ENCODE assay signal across 11 cellular contexts in the genomic region with DNA sequence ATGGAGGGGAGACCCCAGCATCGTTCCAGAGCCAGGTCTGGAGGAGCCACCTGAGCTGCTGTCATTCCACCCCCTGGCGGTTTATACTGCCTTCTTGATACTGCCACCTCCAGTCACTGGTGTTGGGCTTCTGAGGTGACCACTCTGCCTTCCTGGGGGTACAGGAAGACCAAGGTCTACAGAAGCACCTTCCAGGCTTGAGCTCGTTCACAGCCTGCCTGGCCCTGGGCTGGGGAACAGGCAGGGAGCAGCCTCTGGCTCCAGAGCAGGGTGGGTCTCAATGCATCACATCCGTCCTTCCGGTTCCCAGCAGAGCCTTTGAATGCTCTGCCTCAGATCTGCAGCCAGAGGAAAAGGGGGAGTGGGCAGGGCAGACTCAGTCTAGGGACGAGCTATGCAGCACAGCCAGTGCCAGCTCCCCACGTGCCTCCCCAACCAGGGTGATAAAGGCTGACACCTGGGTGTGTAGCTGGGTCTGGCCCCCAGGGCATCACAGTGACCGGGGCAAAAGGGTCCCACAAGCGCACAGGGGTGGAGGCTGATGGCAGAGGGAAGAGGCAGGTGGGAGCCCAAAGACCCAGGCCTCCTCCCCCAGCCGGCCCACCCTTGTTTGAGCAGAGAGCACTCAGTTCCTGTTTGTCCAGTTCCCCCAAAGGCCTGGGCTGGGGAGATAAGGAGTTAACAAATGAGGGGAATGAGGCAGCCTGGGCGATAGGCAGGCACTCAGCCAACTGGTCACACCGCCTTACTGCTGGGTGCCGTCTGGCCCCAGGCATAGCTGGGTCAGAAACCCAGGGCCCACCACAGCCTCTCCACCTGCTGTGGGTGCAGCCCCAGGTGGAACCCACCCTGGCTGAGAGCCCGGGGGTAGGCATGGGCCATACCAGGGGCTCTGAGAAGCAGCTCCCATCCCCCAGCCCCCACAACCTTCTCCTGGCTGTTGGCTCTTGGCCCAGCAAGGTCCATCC. TPM values are rescaled to one million over a fixed set of nuclear protein-coding genes. Genes with fewer than 3 reads are reported as not detected.
DNase-seq lines count a peak whose midpoint lies in the region; ATAC-seq and TF ChIP-seq lines count a peak whose summit lies in the region.
"Had no signal": no experiment of that assay in that cellular context is flagged by ENCODE, and none has a peak within 500 bp of the region (broad histone marks: within the 10 kb centered on the region; RNA-seq: fewer than 3 reads in every experiment).

No MANE protein-coding gene starts in this region.

- TF ChIP-seq POLR2A in uterus (IDR thresholded peaks at IDR 0.05), result peak; percentile 40 to 54

- H3K27ac Mint-ChIP-seq in activated naive CD4-positive, alpha-beta T cell treated with anti-CD3 and anti-CD28 coated beads, Interleukin-2, amount 50 U/mL, for 72 hours, result peak overlapping the region; percentile 60 to 83
- H3K27ac Mint-ChIP-seq in mesothelial cell of epicardium, result peak overlapping the region; percentile 96

- peaks cover 0 to 6% of the 10 kb centered on the region in 2 donors for H3K36me3 Mint-ChIP-seq in activated naive CD4-positive, alpha-beta T cell treated with anti-CD3 and anti-CD28 coated beads, Interleukin-2, amount 50 U/mL, for 72 hours
- H3K36me3 Mint-ChIP-seq in mesothelial cell of epicardium, result peaks cover 11% of the 10 kb centered on the region

- no peak for ATAC-seq in activated naive CD4-positive, alpha-beta T cell treated with anti-CD3 and anti-CD28 coated beads, Interleukin-2, amount 50 U/mL, for 72 hours

- H3K4me1 ChIP-seq in uterus, result no peaks in the 10 kb centered on the region
- H3K4me1 ChIP-seq in OCI-LY7 (ENCODE audit: insufficient read depth, low read length, poor library complexity, severe bottlenecking), result peaks cover 11% of the 10 kb centered on the region

- CTCF ChIA-PET in OCI-LY7 (lab: Charles Lee; ENCODE audit: unreplicated experiment), result interaction anchor here (1.2 kb wide), 1 partner anchor 15 kb away, joined by 4 read pairs; no protein-coding TSS in a partner anchor

- POLR2A ChIA-PET in OCI-LY7 (lab: Charles Lee), result interaction anchor here (0.7 kb wide), 1 partner anchor 14 kb away, joined by 3 read pairs; no protein-coding TSS in a partner anchor

- intact Hi-C loops in uterus (cut with DNase I; ENCODE audit: low total_unique reads), result no loop called here
- intact Hi-C loops in OCI-LY7 (cut with micrococcal nuclease; ENCODE audit: unreplicated experiment), result no loop called here

- no peaks in the 10 kb centered on the region for H4K20me1 ChIP-seq in OCI-LY7 (ENCODE audit: insufficient read depth, low read length)

- no TSS peak for BruUV-seq in OCI-LY7 (replicated peaks; lab: Mats Ljungman, UMichigan)

- peak overlapping the region; percentile 66 to 72 for H3K27ac ChIP-seq in uterus
- no peak overlapping the region for H3K27ac ChIP-seq in OCI-LY7 (ENCODE audit: low read depth, low read length, poor library complexity, severe bottlenecking)

- no peak overlapping the region for H3K4me2 ChIP-seq in OCI-LY7 (ENCODE audit: low read length)

- peaks cover 30% of the 10 kb centered on the region for H3K4me1 Mint-ChIP-seq in mesothelial cell of epicardium

- H3K9me3 Mint-ChIP-seq in activated naive CD4-positive, alpha-beta T cell treated with anti-CD3 and anti-CD28 coated beads, Interleukin-2, amount 50 U/mL, for 72 hours, result no peaks in the 10 kb centered on the region
- no peaks in the 10 kb centered on the region for H3K9me3 Mint-ChIP-seq in mesothelial cell of epicardium

- no peaks in the 10 kb centered on the region for H3K79me2 ChIP-seq in OCI-LY7 (ENCODE audit: insufficient read depth, low read depth, low read length)

- H3K9me2 ChIP-seq in OCI-LY7 (ENCODE audit: insufficient read depth, low read length), result no peaks in the 10 kb centered on the region

- no peaks in the 10 kb centered on the region for H3K9me3 ChIP-seq in uterus
- no peaks in the 10 kb centered on the region for H3K9me3 ChIP-seq in OCI-LY7 (ENCODE audit: low read length)
- H3K9me3 ChIP-seq: tibial nerve had no signal

- peak overlapping the region; percentile 38 for H3K4me3 Mint-ChIP-seq in mesothelial cell of epicardium

- H3K36me3 ChIP-seq in uterus (no peaks in the 10 kb centered on the region), OCI-LY7 (ENCODE audit: insufficient read depth, low read length) (peaks cover 29% of the 10 kb centered on the region; the same call in 1 of the 2 replicates)

- H3K4me3 ChIP-seq in uterus (no peak overlapping the region), OCI-LY7 (ENCODE audit: low read depth, low read length, poor library complexity, severe bottlenecking) (no peak overlapping the region)
- H3K4me3 ChIP-seq: tibial nerve had no signal

- H3K27me3 Mint-ChIP-seq in mesothelial cell of epicardium (ENCODE audit: low read depth), result no peaks in the 10 kb centered on the region

- no peaks in the 10 kb centered on the region for H3K27me3 ChIP-seq in uterus
- H3K27me3 ChIP-seq: tibial nerve had no signal

- no peak overlapping the region for H2AFZ ChIP-seq in OCI-LY7 (ENCODE audit: low read length)

- no peak for TF ChIP-seq CTCF in mesothelial cell of epicardium (IDR thresholded peaks at IDR 0.05; ENCODE audit: unreplicated experiment)
- peak in 1 of 4 experiments; percentile 13 for TF ChIP-seq CTCF in uterus (IDR thresholded peaks at IDR 0.05)
- TF ChIP-seq CTCF in OCI-LY7 (conservative IDR thresholded peaks at IDR 0.05; ENCODE audit: low read length), result no peak

- DNase-seq in activated naive CD4-positive, alpha-beta T cell treated with anti-CD3 and anti-CD28 coated beads, Interleukin-2, amount 50 U/mL, for 72 hours (ENCODE audit: low spot score in 2 of 2), result no peak
- DNase-seq in activated naive CD4-positive, alpha-beta T cell treated with Interleukin-2 at 50 U/mL for 16 hours, result no peak
- DNase-seq in dermis microvascular lymphatic vessel endothelial cell (ENCODE audit: low read depth in 2 of 2), result peak; percentile 93 to 94
- peak; percentile 48 to 74 for DNase-seq in mesothelial cell of epicardium (ENCODE audit: low spot score in 2 of 2, unreplicated experiment in 2 of 2)
- peak in 1 of 2 donors; percentile 77 for DNase-seq in uterus
- DNase-seq in SW480 (ENCODE audit: low spot score), result no peak
- DNase-seq in OCI-LY7 (ENCODE audit: low spot score), result no peak
- no peak for DNase-seq in midbrain (lab: John Stamatoyannopoulos, UW)
- DNase-seq: NCI-H2171; stimulated activated CD4-positive, alpha-beta T cell treated with anti-CD3 and anti-CD28 coated beads, Interleukin-12 subunit alpha, Interleukin-12 subunit beta, amount 100 ng/mL, for 4 hours had no signal

RNA-seq across cellular contexts. Expression of a gene that starts 17.1 kb away (rescaled TPM):
- 1 to 10 TPM; 1.4 to 3.2 TPM for total RNA-seq in activated naive CD4-positive, alpha-beta T cell treated with anti-CD3 and anti-CD28 coated beads, Interleukin-2, amount 50 U/mL, for 72 hours
- total RNA-seq in dermis microvascular lymphatic vessel endothelial cell (0.13 and 0.26 TPM in 2 replicates), mesothelial cell of epicardium (1.5 to 2.1 TPM (median 1.6 TPM) in 3 replicates), uterus (10 to 100 TPM in 1 of 4 donors, 1 to 10 TPM in 2, under 1 TPM in 1; 0.88 to 26.6 (median 1.5) TPM), OCI-LY7 (2022) (12.2 and 14.6 TPM in 2 replicates)
- total RNA-seq in OCI-LY7 (2014; rRNA removed; shearing (Covaris generic)), result 2.0 and 8.3 TPM in 2 replicates

Comparison
In these comparisons a context has a peak if more than half of its experiments do, and no peak if none do; other contexts are left out.
1. DNase-seq: peak in dermis microvascular lymphatic vessel endothelial cell (2 of 2) and mesothelial cell of epicardium (2 of 2); none in activated naive CD4-positive, alpha-beta T cell treated with anti-CD3 and anti-CD28 coated beads, Interleukin-2, amount 50 U/mL, for 72 hours (0 of 2), activated naive CD4-positive, alpha-beta T cell treated with Interleukin-2 at 50 U/mL for 16 hours (single experiment), SW480 (single experiment), OCI-LY7 (single experiment) and midbrain (single experiment).